6 cellular contexts compared by ENCODE assay signal in genomic region chr10:73705506-73706072, GRCh38. TPM values are rescaled to one million over a fixed set of nuclear protein-coding genes. Genes with fewer than 3 reads are reported as not detected.
"Had no signal": no experiment of that assay in that cellular context is flagged by ENCODE, and none has a peak within 500 bp of the region (broad histone marks: within the 10 kb centered on the region; RNA-seq: fewer than 3 reads in every experiment).

No MANE protein-coding gene starts in this region.

RNA-seq across cellular contexts. Expression of gene SYNPO2L, which starts 49.8 kb away (rescaled TPM):
- total RNA-seq: activated CD4-positive, alpha-beta memory T cell treated with anti-CD3 and anti-CD28 coated beads, Interleukin-2, amount 10 ng/mL, durations not matched to agents 7 days and 5 days; activated CD4-positive, alpha-beta T cell treated with anti-CD3 and anti-CD28 coated beads, Interleukin-2, amount 10 ng/mL, durations not matched to agents 7 days and 5 days; activated T-helper 17 cell treated with anti-CD3 and anti-CD28 coated beads, Interleukin-2, amount 50 U/mL, for 72 hours; dermis blood vessel endothelial cell; glomerular endothelial cell; T-cell had no signal
